In genomic region chr3:177308911-177309310, GRCh38 we compare ENCODE assay signal across 25 cellular contexts.
A peak's percentile ranks its signal among the peaks of the same experiment; 100 is the strongest.
DNase-seq lines count a peak whose midpoint lies in the region; ATAC-seq and TF ChIP-seq lines count a peak whose summit lies in the region.
"Had no signal": no experiment of that assay in that cellular context is flagged by ENCODE, and none has a peak within 500 bp of the region (broad histone marks: within the 10 kb centered on the region; RNA-seq: fewer than 3 reads in every experiment).

No MANE protein-coding gene starts in this region.

- intact Hi-C loops in ascending aorta (cut with DNase I) = no loop called here

- peak; percentile 56 to 79 for ATAC-seq in activated T-cell treated with anti-CD3 and anti-CD28 coated beads, Interleukin-2, amount 50 U/mL, for 72 hours (replicated peaks in 1 of 2)
- no peak for ATAC-seq in activated T-cell treated with anti-CD3 and anti-CD28 coated beads, Interleukin-2, amount 50 U/mL, for 4 hours
- ATAC-seq in activated T-helper 17 cell treated with anti-CD3 and anti-CD28 coated beads, Interleukin-2, amount 50 U/mL, for 72 hours (replicated peaks) = peak; percentile 39
- peak; percentile 63 for ATAC-seq in stimulated activated effector memory CD8-positive, alpha-beta T cell treated with anti-CD3 and anti-CD28 coated beads, Interleukin-12 subunit alpha, Interleukin-12 subunit beta, amount 100 ng/mL, for 72 hours
- ATAC-seq: GM12878 had no signal

- peaks cover 9% of the 10 kb centered on the region for H3K27me3 Mint-ChIP-seq in activated T-cell treated with anti-CD3 and anti-CD28 coated beads, Interleukin-2, amount 50 U/mL, for 72 hours (ENCODE audit: low read depth)
- H3K27me3 Mint-ChIP-seq in activated T-cell treated with anti-CD3 and anti-CD28 coated beads, Interleukin-2, amount 50 U/mL, for 4 hours (ENCODE audit: low read depth) = no peaks in the 10 kb centered on the region
- no peaks in the 10 kb centered on the region for H3K27me3 Mint-ChIP-seq in activated T-helper 17 cell treated with anti-CD3 and anti-CD28 coated beads, Interleukin-2, amount 50 U/mL, for 72 hours
- H3K27me3 Mint-ChIP-seq: CD4-positive, alpha-beta memory T cell; CD4-positive, CD25-positive, alpha-beta regulatory T cell; CD8-positive, alpha-beta memory T cell had no signal

- no peak for DNase-seq in activated T-cell treated with anti-CD3 and anti-CD28 coated beads, Interleukin-2, amount 50 U/mL, for 72 hours
- DNase-seq in activated T-cell treated with anti-CD3 and anti-CD28 coated beads, Interleukin-2, amount 50 U/mL, for 4 hours = no peak
- DNase-seq in stimulated activated effector memory CD8-positive, alpha-beta T cell treated with anti-CD3 and anti-CD28 coated beads, Interleukin-12 subunit alpha, Interleukin-12 subunit beta, amount 100 ng/mL, for 72 hours (ENCODE audit: low spot score in 2 of 2) = no peak
- DNase-seq in NCI-H510A (lab: John Stamatoyannopoulos, UW) = no peak
- no peak for DNase-seq in ascending aorta (ENCODE audit: low spot score in 2 of 2)
- DNase-seq: 8988T; ACHN; BE2C; C1 segment of cervical spinal cord; CD4-positive, alpha-beta memory T cell; CD4-positive, CD25-positive, alpha-beta regulatory T cell; CD8-positive, alpha-beta memory T cell; COR-L47; DMS 273 treated with DMSO at 0.1 percent for 48 hours; DMS153; DMS53; DMS79; DND-41; EL; GDM1 had no signal

- no peaks in the 10 kb centered on the region for H4K20me1 ChIP-seq in SU-DHL-6 (ENCODE audit: low read depth, low read length)
- H4K20me1 ChIP-seq: BLaER1 had no signal

- no peak for TF ChIP-seq CTCF in SU-DHL-6 (IDR thresholded peaks at IDR 0.05; ENCODE audit: insufficient read depth, low read length, poor library complexity, severe bottlenecking)
- TF ChIP-seq CTCF in ascending aorta (IDR thresholded peaks at IDR 0.05) = no peak

- H3K36me3 Mint-ChIP-seq in activated T-cell treated with anti-CD3 and anti-CD28 coated beads, Interleukin-2, amount 50 U/mL, for 72 hours (ENCODE audit: insufficient read depth in 2 of 2) = peaks cover 6 to 21% of the 10 kb centered on the region in 2 donors
- H3K36me3 Mint-ChIP-seq in activated T-cell treated with anti-CD3 and anti-CD28 coated beads, Interleukin-2, amount 50 U/mL, for 4 hours (ENCODE audit: insufficient read depth) = no peaks in the 10 kb centered on the region
- no peaks in the 10 kb centered on the region for H3K36me3 Mint-ChIP-seq in activated T-helper 17 cell treated with anti-CD3 and anti-CD28 coated beads, Interleukin-2, amount 50 U/mL, for 72 hours (ENCODE audit: low read depth)
- H3K36me3 Mint-ChIP-seq in stimulated activated effector memory CD8-positive, alpha-beta T cell treated with anti-CD3 and anti-CD28 coated beads, Interleukin-12 subunit alpha, Interleukin-12 subunit beta, amount 100 ng/mL, for 72 hours = peaks cover 5% of the 10 kb centered on the region
- H3K36me3 Mint-ChIP-seq: CD14-positive monocyte; CD4-positive, CD25-positive, alpha-beta regulatory T cell had no signal

- H3K9me3 ChIP-seq in SU-DHL-6 (ENCODE audit: insufficient read depth, low read length) (0 out of 2 replicates have a peak, but pooled peaks cover 6% of the 10 kb centered on the region), ascending aorta (peaks cover 0 to 10% of the 10 kb centered on the region in 2 donors)
- H3K9me3 ChIP-seq: BE2C had no signal

- H3K79me2 ChIP-seq in SU-DHL-6 (ENCODE audit: insufficient read depth, low read length) = no peaks in the 10 kb centered on the region

- H3K27ac Mint-ChIP-seq in activated T-cell treated with anti-CD3 and anti-CD28 coated beads, Interleukin-2, amount 50 U/mL, for 72 hours = no peak overlapping the region
- H3K27ac Mint-ChIP-seq in activated T-helper 17 cell treated with anti-CD3 and anti-CD28 coated beads, Interleukin-2, amount 50 U/mL, for 72 hours = no peak overlapping the region
- H3K27ac Mint-ChIP-seq in stimulated activated effector memory CD8-positive, alpha-beta T cell treated with anti-CD3 and anti-CD28 coated beads, Interleukin-12 subunit alpha, Interleukin-12 subunit beta, amount 100 ng/mL, for 72 hours = no peak overlapping the region
- H3K27ac Mint-ChIP-seq: CD14-positive monocyte; CD4-positive, CD25-positive, alpha-beta regulatory T cell; CD8-positive, alpha-beta memory T cell had no signal

- no peaks in the 10 kb centered on the region for H3K9me2 ChIP-seq in SU-DHL-6 (replicated peaks; ENCODE audit: insufficient read depth, low read length)

- H3K27me3 ChIP-seq in SU-DHL-6 (ENCODE audit: low read length) (no peaks in the 10 kb centered on the region), ascending aorta (no peaks in the 10 kb centered on the region)
- H3K27me3 ChIP-seq: BE2C, BLaER1 had no signal

- H3K27ac ChIP-seq in SU-DHL-6 (ENCODE audit: low read depth, low read length) = peak overlapping the region; percentile 90
- H3K27ac ChIP-seq in ascending aorta = no peak overlapping the region
- H3K27ac ChIP-seq: BLaER1 had no signal

- peaks cover 17% of the 10 kb centered on the region for H3K4me1 Mint-ChIP-seq in activated T-cell treated with anti-CD3 and anti-CD28 coated beads, Interleukin-2, amount 50 U/mL, for 72 hours (ENCODE audit: low read depth)
- H3K4me1 Mint-ChIP-seq in activated T-cell treated with anti-CD3 and anti-CD28 coated beads, Interleukin-2, amount 50 U/mL, for 4 hours (ENCODE audit: low read depth) = peaks cover 2% of the 10 kb centered on the region
- H3K4me1 Mint-ChIP-seq in activated T-helper 17 cell treated with anti-CD3 and anti-CD28 coated beads, Interleukin-2, amount 50 U/mL, for 72 hours = peaks cover 6% of the 10 kb centered on the region
- no peaks in the 10 kb centered on the region for H3K4me1 Mint-ChIP-seq in stimulated activated effector memory CD8-positive, alpha-beta T cell treated with anti-CD3 and anti-CD28 coated beads, Interleukin-12 subunit alpha, Interleukin-12 subunit beta, amount 100 ng/mL, for 72 hours
- H3K4me1 Mint-ChIP-seq: CD14-positive monocyte had no signal

- H3F3A ChIP-seq in SU-DHL-6 (ENCODE audit: insufficient read depth) = peaks cover 57% of the 10 kb centered on the region

- H3K9me3 Mint-ChIP-seq in activated T-cell treated with anti-CD3 and anti-CD28 coated beads, Interleukin-2, amount 50 U/mL, for 72 hours = peaks cover 6% of the 10 kb centered on the region in 2 donors
- peaks cover 11% of the 10 kb centered on the region for H3K9me3 Mint-ChIP-seq in activated T-cell treated with anti-CD3 and anti-CD28 coated beads, Interleukin-2, amount 50 U/mL, for 4 hours
- H3K9me3 Mint-ChIP-seq in activated T-helper 17 cell treated with anti-CD3 and anti-CD28 coated beads, Interleukin-2, amount 50 U/mL, for 72 hours = peaks cover 6% of the 10 kb centered on the region
- peaks cover 7% of the 10 kb centered on the region for H3K9me3 Mint-ChIP-seq in stimulated activated effector memory CD8-positive, alpha-beta T cell treated with anti-CD3 and anti-CD28 coated beads, Interleukin-12 subunit alpha, Interleukin-12 subunit beta, amount 100 ng/mL, for 72 hours

- 0 out of 2 replicates have a peak, but pooled peaks cover 5% of the 10 kb centered on the region for H3K36me3 ChIP-seq in SU-DHL-6 (ENCODE audit: low read length)
- H3K36me3 ChIP-seq in ascending aorta = no peaks in the 10 kb centered on the region
- H3K36me3 ChIP-seq: BE2C, BLaER1 had no signal

- no peak overlapping the region for H3K4me3 Mint-ChIP-seq in activated T-cell treated with anti-CD3 and anti-CD28 coated beads, Interleukin-2, amount 50 U/mL, for 72 hours
- no peak overlapping the region for H3K4me3 Mint-ChIP-seq in activated T-cell treated with anti-CD3 and anti-CD28 coated beads, Interleukin-2, amount 50 U/mL, for 4 hours
- no peak overlapping the region for H3K4me3 Mint-ChIP-seq in activated T-helper 17 cell treated with anti-CD3 and anti-CD28 coated beads, Interleukin-2, amount 50 U/mL, for 72 hours
- no peak overlapping the region for H3K4me3 Mint-ChIP-seq in stimulated activated effector memory CD8-positive, alpha-beta T cell treated with anti-CD3 and anti-CD28 coated beads, Interleukin-12 subunit alpha, Interleukin-12 subunit beta, amount 100 ng/mL, for 72 hours
- H3K4me3 Mint-ChIP-seq: CD14-positive monocyte; CD4-positive, alpha-beta memory T cell; CD8-positive, alpha-beta memory T cell had no signal

- H3K9ac ChIP-seq in SU-DHL-6 (ENCODE audit: low read length) = no peak overlapping the region
- H3K9ac ChIP-seq: BLaER1 had no signal

- no peaks in the 10 kb centered on the region for H3K4me1 ChIP-seq in ascending aorta
- H3K4me1 ChIP-seq: BE2C, BLaER1 had no signal

- H3K4me2 ChIP-seq in SU-DHL-6 (ENCODE audit: low read depth, low read length, poor library complexity, severe bottlenecking) = no peak overlapping the region
- H3K4me2 ChIP-seq: BLaER1 had no signal

- H3K4me3 ChIP-seq in SU-DHL-6 (ENCODE audit: insufficient read depth, low read length, poor library complexity, severe bottlenecking) (no peak overlapping the region), ascending aorta (no peak overlapping the region)
- H3K4me3 ChIP-seq: BLaER1, GM12878 had no signal

- no peak overlapping the region for H2AFZ ChIP-seq in SU-DHL-6 (ENCODE audit: low read depth, low read length, severe bottlenecking)

Comparison
In these comparisons a context has a peak if more than half of its experiments do, and no peak if none do; other contexts are left out.
1. ATAC-seq: peak in activated T-cell treated with anti-CD3 and anti-CD28 coated beads, Interleukin-2, amount 50 U/mL, for 72 hours (2 of 2), activated T-helper 17 cell treated with anti-CD3 and anti-CD28 coated beads, Interleukin-2, amount 50 U/mL, for 72 hours (single experiment) and stimulated activated effector memory CD8-positive, alpha-beta T cell treated with anti-CD3 and anti-CD28 coated beads, Interleukin-12 subunit alpha, Interleukin-12 subunit beta, amount 100 ng/mL, for 72 hours (single experiment); none in activated T-cell treated with anti-CD3 and anti-CD28 coated beads, Interleukin-2, amount 50 U/mL, for 4 hours (0 of 2).